ENCODE assay signal across 9 cellular contexts in the genomic region with DNA sequence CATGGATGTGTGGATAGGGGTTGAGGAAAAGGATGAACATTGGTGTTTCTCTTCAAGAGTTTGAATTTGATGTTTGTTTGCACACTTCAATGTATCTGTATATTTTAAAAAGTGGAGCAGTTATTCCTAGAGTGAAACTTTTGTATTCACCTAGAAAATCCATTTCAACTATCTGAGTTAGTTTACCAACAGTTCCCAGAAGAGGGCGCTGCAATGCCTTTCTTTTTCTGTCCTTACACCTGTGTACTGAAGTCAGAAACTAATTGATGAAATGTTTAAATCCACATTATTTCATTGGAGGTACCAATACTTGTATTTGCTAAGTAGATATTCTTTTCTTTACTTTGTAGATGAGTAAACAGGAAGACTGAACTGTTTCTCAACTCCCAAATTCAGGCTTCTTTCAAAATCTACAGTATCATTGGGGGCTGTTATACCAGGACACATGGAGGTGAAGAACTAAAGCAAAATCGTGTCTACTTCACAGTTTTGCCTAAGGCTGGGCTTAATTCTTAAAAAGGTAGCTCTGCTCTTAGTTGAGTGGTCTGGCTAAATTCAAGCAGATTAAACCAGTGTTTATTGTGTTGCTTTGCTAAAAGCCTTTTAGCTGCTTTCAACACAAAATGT. TPM values are rescaled to one million over a fixed set of nuclear protein-coding genes. Genes with fewer than 3 reads are reported as not detected.
DNase-seq lines count a peak whose midpoint lies in the region; ATAC-seq, FAIRE-seq and TF ChIP-seq lines count a peak whose summit lies in the region.
"Had no signal": no experiment of that assay in that cellular context is flagged by ENCODE, and none has a peak within 500 bp of the region (broad histone marks: within the 10 kb centered on the region; RNA-seq: fewer than 3 reads in every experiment).

No MANE protein-coding gene starts in this region.

- H3K9ac ChIP-seq in Karpas-422 (ENCODE audit: low read length), result no peak overlapping the region
- H3K9ac ChIP-seq: BLaER1 treated with 17β-estradiol and CSF1 and Interleukin-3, amounts not matched to agents 10 nM and 100 nM had no signal

- H3K79me2 ChIP-seq in Karpas-422 (ENCODE audit: low read length), result no peaks in the 10 kb centered on the region

- DNase-seq in NCI-H1417 (lab: John Stamatoyannopoulos, UW) (peak; percentile 8 to 71 (median 26)), NCI-H1417 treated with DMSO at 0.1 percent for 48 hours (lab: John Stamatoyannopoulos, UW) (no peak), Karpas-422 (peak; percentile 86), astrocyte of the spinal cord (ENCODE audit: low read depth, low spot score) (peak; percentile 63), left lung (peak in 1 of 2 donors; percentile 43)
- peak; percentile 60 for DNase-seq in stimulated activated CD8-positive, alpha-beta memory T cell treated with anti-CD3 and anti-CD28 coated beads, Interleukin-4, amount 100 ng/mL, for 24 hours (ENCODE audit: low read depth)

- H3K27me3 ChIP-seq in Karpas-422 (ENCODE audit: low read length), result no peaks in the 10 kb centered on the region
- H3K27me3 ChIP-seq in left lung, result no peaks in the 10 kb centered on the region
- H3K27me3 ChIP-seq: BLaER1 treated with 17β-estradiol and CSF1 and Interleukin-3, amounts not matched to agents 10 nM and 100 nM had no signal

- H3K4me1 ChIP-seq in Karpas-422 (ENCODE audit: low read length), result no peaks in the 10 kb centered on the region
- H3K4me1 ChIP-seq in left lung, result peaks cover 0 to 29% of the 10 kb centered on the region in 2 donors

- in situ Hi-C loops in astrocyte of the spinal cord (cut with HindIII; ENCODE audit: low sequenced_read_pairs), result no loop called here

- peak; percentile 68 for TF ChIP-seq CTCF in astrocyte of the spinal cord (IDR thresholded peaks at IDR 0.05; ENCODE audit: low read depth, low read length)
- peak; percentile 69 to 70 for TF ChIP-seq CTCF in left lung (IDR thresholded peaks at IDR 0.05)

- H3K36me3 ChIP-seq in Karpas-422 (ENCODE audit: insufficient read depth, low read length) (no peaks in the 10 kb centered on the region), left lung (no peaks in the 10 kb centered on the region)

- FAIRE-seq in TTC549 (lab: Jason Lieb, UNC), result peak; percentile 47

- H3K9me2 ChIP-seq in Karpas-422 (replicated peaks; ENCODE audit: insufficient read depth, low read length), result no peaks in the 10 kb centered on the region

- H3K4me3 ChIP-seq in Karpas-422 (ENCODE audit: low read length), result no peak overlapping the region
- H3K4me3 ChIP-seq in astrocyte of the spinal cord (ENCODE audit: low read depth, low read length), result no peak overlapping the region
- H3K4me3 ChIP-seq in left lung, result no peak overlapping the region
- H3K4me3 ChIP-seq: BLaER1 treated with 17β-estradiol and CSF1 and Interleukin-3, amounts not matched to agents 10 nM and 100 nM had no signal

- intact Hi-C loops in left lung (cut with DNase I), result loop anchor here in 1 of 2 donors (2.0 kb wide), 1 partner anchor 75 kb away; no protein-coding TSS in a partner anchor

- H3K27ac ChIP-seq in Karpas-422 (ENCODE audit: low read length), result no peak overlapping the region
- H3K27ac ChIP-seq in left lung, result no peak overlapping the region

- H3K9me3 ChIP-seq in Karpas-422 (ENCODE audit: low read length) (no peaks in the 10 kb centered on the region), left lung (no peaks in the 10 kb centered on the region)

- H3K4me2 ChIP-seq in Karpas-422 (ENCODE audit: low read depth, low read length, poor library complexity, severe bottlenecking), result no peak overlapping the region

- peak; percentile 92 for ATAC-seq in left lung
- no peak for ATAC-seq in HG03354 (IDR thresholded peaks at IDR 0.05; ENCODE audit: poor library complexity, severe bottlenecking, unreplicated experiment)

- H2AFZ ChIP-seq in Karpas-422 (ENCODE audit: low read length), result no peak overlapping the region

- no peaks in the 10 kb centered on the region for H4K20me1 ChIP-seq in Karpas-422 (ENCODE audit: insufficient read depth, low read depth, low read length)
- H4K20me1 ChIP-seq: BLaER1 treated with 17β-estradiol and CSF1 and Interleukin-3, amounts not matched to agents 10 nM and 100 nM had no signal

RNA-seq across cellular contexts. Expression of gene KLRB1, which starts 26.6 kb away (rescaled TPM):
- total RNA-seq in Karpas-422 (2014; rRNA removed; shearing (Covaris generic); ENCODE audit: low replicate concordance), result not detected in 2 replicates
- total RNA-seq in left lung, result 1 to 10 TPM; 2.3 to 2.5 TPM

RNA-seq across cellular contexts. Expression of gene CLEC2D, which starts 35.2 kb away (rescaled TPM):
- 1.5 and 3.2 TPM in 2 replicates for total RNA-seq in Karpas-422 (2014; rRNA removed; shearing (Covaris generic); ENCODE audit: low replicate concordance)
- 10 to 100 TPM in 1 of 2 donors, 1 to 10 TPM in 1; 8.9 to 15.9 TPM for total RNA-seq in left lung
